In the genomic region with DNA sequence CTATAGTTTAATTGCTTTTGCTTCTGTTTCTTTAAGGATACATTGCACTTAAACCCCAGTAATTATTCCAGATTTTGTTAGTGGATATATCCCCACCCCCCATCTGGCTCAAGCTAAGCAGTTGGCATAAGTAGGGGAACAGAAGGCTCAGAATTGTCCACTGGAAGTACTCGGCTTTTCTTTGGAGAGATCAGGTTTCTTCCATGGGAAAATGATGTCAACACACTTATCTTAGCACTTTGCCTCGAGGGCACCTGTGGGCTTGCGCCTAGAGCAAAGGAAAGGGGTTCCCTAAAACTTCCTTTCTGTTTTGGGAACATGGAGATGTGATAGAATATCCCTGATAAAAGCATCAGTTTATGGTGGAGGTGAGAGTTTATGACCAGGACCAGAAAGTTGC, we compare ENCODE assay signal across 16 cellular contexts.
DNase-seq lines count a peak whose midpoint lies in the region; ATAC-seq and FAIRE-seq lines count a peak whose summit lies in the region.
"Had no signal": no experiment of that assay in that cellular context is flagged by ENCODE, and none has a peak within 500 bp of the region (broad histone marks: within the 10 kb centered on the region; RNA-seq: fewer than 3 reads in every experiment).

No MANE protein-coding gene starts in this region.

- no peaks in the 10 kb centered on the region for H3K9me3 Mint-ChIP-seq in stimulated activated memory B cell treated with anti-CD40 and anti-IgM and Interleukin-4, amounts not matched to agents 10 μg/mL and 1 μg/mL and 100 μg/mL, for 72 hours
- H3K9me3 Mint-ChIP-seq: activated CD8-positive, alpha-beta T cell treated with anti-CD3 and anti-CD28 coated beads for 36 hours; CD4-positive, alpha-beta T cell; dendritic cell treated with granulocyte-macrophage colony-stimulating factor and Interleukin-4, amounts not matched to agents 40 ng/mL and 50 ng/mL, for 4 days had no signal

- FAIRE-seq in frontal cortex (lab: Jason Lieb, UNC) = no peak
- FAIRE-seq: GM19239 had no signal

- DNase-seq in DMS79 treated with DMSO at 0.1 percent for 48 hours (lab: John Stamatoyannopoulos, UW) (peak; percentile 50), DMS79 (lab: John Stamatoyannopoulos, UW) (no peak), NCI-H446 treated with DMSO at 0.1 percent for 48 hours (lab: John Stamatoyannopoulos, UW) (peak; percentile 87), frontal cortex (ENCODE audit: low spot score in 2 of 2) (no peak), COR-L47 (lab: John Stamatoyannopoulos, UW) (no peak), NCI-H1092 treated with DMSO at 0.1 percent for 48 hours (lab: John Stamatoyannopoulos, UW) (no peak)
- DNase-seq: 8988T; activated CD8-positive, alpha-beta T cell treated with anti-CD3 and anti-CD28 coated beads for 36 hours; aorta; CD4-positive, alpha-beta T cell; stimulated activated CD4-positive, alpha-beta T cell treated with anti-CD3 and anti-CD28 coated beads, Interleukin-1b, Interleukin-23, amount 100 ng/mL, for 48 hours; transverse colon had no signal

- H3K27me3 Mint-ChIP-seq in stimulated activated memory B cell treated with anti-CD40 and anti-IgM and Interleukin-4, amounts not matched to agents 10 μg/mL and 1 μg/mL and 100 μg/mL, for 72 hours = no peaks in the 10 kb centered on the region
- H3K27me3 Mint-ChIP-seq: dendritic cell treated with granulocyte-macrophage colony-stimulating factor and Interleukin-4, amounts not matched to agents 40 ng/mL and 50 ng/mL, for 4 days had no signal

- peak overlapping the region; percentile 96 for H3K27ac ChIP-seq in cingulate gyrus (ENCODE audit: low read depth, low read length)

- peaks cover 43% of the 10 kb centered on the region for H3K4me1 Mint-ChIP-seq in stimulated activated memory B cell treated with anti-CD40 and anti-IgM and Interleukin-4, amounts not matched to agents 10 μg/mL and 1 μg/mL and 100 μg/mL, for 72 hours

- H3K27ac Mint-ChIP-seq in stimulated activated memory B cell treated with anti-CD40 and anti-IgM and Interleukin-4, amounts not matched to agents 10 μg/mL and 1 μg/mL and 100 μg/mL, for 72 hours = peak overlapping the region; percentile 72
- H3K27ac Mint-ChIP-seq: activated CD8-positive, alpha-beta T cell treated with anti-CD3 and anti-CD28 coated beads for 36 hours; CD4-positive, alpha-beta T cell; dendritic cell treated with granulocyte-macrophage colony-stimulating factor and Interleukin-4, amounts not matched to agents 40 ng/mL and 50 ng/mL, for 4 days had no signal

- H3K4me3 Mint-ChIP-seq in stimulated activated memory B cell treated with anti-CD40 and anti-IgM and Interleukin-4, amounts not matched to agents 10 μg/mL and 1 μg/mL and 100 μg/mL, for 72 hours = no peak overlapping the region
- H3K4me3 Mint-ChIP-seq: activated CD8-positive, alpha-beta T cell treated with anti-CD3 and anti-CD28 coated beads for 36 hours; CD4-positive, alpha-beta T cell; dendritic cell treated with granulocyte-macrophage colony-stimulating factor and Interleukin-4, amounts not matched to agents 40 ng/mL and 50 ng/mL, for 4 days had no signal

- ATAC-seq in stimulated activated memory B cell treated with anti-CD40 and anti-IgM and Interleukin-4, amounts not matched to agents 10 μg/mL and 1 μg/mL and 100 μg/mL, for 72 hours = no peak
- ATAC-seq: activated CD8-positive, alpha-beta T cell treated with anti-CD3 and anti-CD28 coated beads for 36 hours had no signal

- no peaks in the 10 kb centered on the region for H3K36me3 Mint-ChIP-seq in stimulated activated memory B cell treated with anti-CD40 and anti-IgM and Interleukin-4, amounts not matched to agents 10 μg/mL and 1 μg/mL and 100 μg/mL, for 72 hours

Comparison
In these comparisons a context has a peak if more than half of its experiments do, and no peak if none do; other contexts are left out.
1. DNase-seq: peak in DMS79 treated with DMSO at 0.1 percent for 48 hours (single experiment) and NCI-H446 treated with DMSO at 0.1 percent for 48 hours (single experiment); none in DMS79 (single experiment), frontal cortex (0 of 2), COR-L47 (single experiment) and NCI-H1092 treated with DMSO at 0.1 percent for 48 hours (single experiment).